ENCODE assay signal across 9 cellular contexts in the genomic region with DNA sequence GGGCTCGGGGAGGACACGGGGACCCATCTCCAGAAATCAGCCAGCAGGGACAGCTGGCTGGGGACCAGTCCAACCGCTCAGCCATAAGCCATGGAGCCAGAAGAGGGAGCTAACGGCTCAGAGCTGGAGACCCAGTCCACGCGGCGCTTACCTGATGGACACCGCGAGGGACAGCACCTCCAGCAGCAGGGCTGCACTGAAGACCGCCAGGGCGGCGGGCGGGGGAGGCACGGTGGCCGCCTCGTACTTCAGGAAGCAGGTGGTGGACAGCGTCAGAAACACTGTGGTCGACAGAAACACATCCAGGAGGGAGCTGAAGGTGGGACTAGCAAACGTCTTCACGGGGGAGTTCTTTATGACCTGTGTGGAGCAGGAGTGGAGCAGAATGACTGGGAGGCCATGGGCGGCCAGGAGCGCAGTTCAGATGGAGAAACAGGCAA.
DNase-seq lines count a peak whose midpoint lies in the region; ATAC-seq, FAIRE-seq and TF ChIP-seq lines count a peak whose summit lies in the region.
"Had no signal": no experiment of that assay in that cellular context is flagged by ENCODE, and none has a peak within 500 bp of the region (broad histone marks: within the 10 kb centered on the region; RNA-seq: fewer than 3 reads in every experiment).

No MANE protein-coding gene starts in this region.

- TF ChIP-seq CTCF in AG04450 (IDR thresholded peaks at IDR 0.05; ENCODE audit: low read depth, low read length) (peak; percentile 76), OCI-LY1 (IDR thresholded peaks at IDR 0.05; ENCODE audit: low read length) (peak; percentile 46)

- CTCF ChIA-PET in AG04450 (lab: Charles Lee), result interaction anchor here (0.7 to 2.3 kb wide), 14 partner anchors 12 to 271 kb away, joined by 3 to 10 read pairs (median 4); partner anchors contain the start of gene ADCY9

- TF ChIP-seq POLR2A in H54 (IDR thresholded peaks at IDR 0.05; ENCODE audit: low read depth, low read length), result no peak

- no peaks in the 10 kb centered on the region for H3K36me3 ChIP-seq in OCI-LY1 (ENCODE audit: insufficient read depth, low read length)

- no peak for DNase-seq in AG04450 (ENCODE audit: low read depth, low spot score)
- DNase-seq in H54 (ENCODE audit: insufficient read length, low spot score), result peak; percentile 38
- DNase-seq in activated naive CD4-positive, alpha-beta T cell treated with anti-CD3 and anti-CD28 coated beads, Interleukin-2, amount 50 U/mL, for 16 hours, result peak; percentile 56
- peak; percentile 16 to 82 (median 58) for DNase-seq in head of caudate nucleus
- DNase-seq in posterior cingulate gyrus, result peak; percentile 40 to 95 (median 74)
- no peak for DNase-seq in SKM-1 treated with dmso at 0.1 percent for 144 hours (lab: John Stamatoyannopoulos, UW; ENCODE audit: unreplicated experiment)

- intact Hi-C loops in head of caudate nucleus (cut with DNase I) (no loop called here), posterior cingulate gyrus (cut with DNase I) (loop anchor here (5.0 to 10.0 kb wide), 2 partner anchors 269 to 342 kb away; no protein-coding TSS in a partner anchor)

- POLR2A ChIA-PET in AG04450 (lab: Yijun Ruan, JAX), result interaction anchor here (0.7 to 1.5 kb wide), 4 partner anchors 44 to 271 kb away, joined by 3 to 4 read pairs (median 3); no protein-coding TSS in a partner anchor

- no peaks in the 10 kb centered on the region for H3F3A ChIP-seq in OCI-LY1 (ENCODE audit: insufficient read depth, low read length)

- H3K4me1 ChIP-seq in OCI-LY1 (ENCODE audit: insufficient read depth, low read length, severe bottlenecking), result no peaks in the 10 kb centered on the region

- H2AFZ ChIP-seq in OCI-LY1 (ENCODE audit: low read length), result no peak overlapping the region

- no peak for ATAC-seq in GM19455 (IDR thresholded peaks at IDR 0.05; ENCODE audit: unreplicated experiment)

- H3K27ac ChIP-seq in AG04450 (ENCODE audit: low read depth, low read length) (no peak overlapping the region), OCI-LY1 (ENCODE audit: low read depth, low read length, poor library complexity, severe bottlenecking) (no peak overlapping the region)

- no peak for FAIRE-seq in H54 (lab: Jason Lieb, UNC)
- FAIRE-seq: endometrium had no signal

- H3K9me3 ChIP-seq in AG04450 (ENCODE audit: control insufficient read depth, insufficient read depth, low read length) (no peaks in the 10 kb centered on the region; the same call in 1 of the 2 replicates), OCI-LY1 (ENCODE audit: low read length) (no peaks in the 10 kb centered on the region)

- H3K4me2 ChIP-seq in OCI-LY1 (ENCODE audit: low read length), result no peak overlapping the region

- H4K20me1 ChIP-seq in OCI-LY1 (ENCODE audit: insufficient read depth, low read length), result no peaks in the 10 kb centered on the region

- H3K27me3 ChIP-seq in AG04450 (ENCODE audit: control insufficient read depth, insufficient read depth, low read length) (no peaks in the 10 kb centered on the region), OCI-LY1 (ENCODE audit: insufficient read depth, low read length) (no peaks in the 10 kb centered on the region; the same call in 1 of the 2 replicates)

- H3K4me3 ChIP-seq in AG04450 (ENCODE audit: low read depth, low read length) (no peak overlapping the region), OCI-LY1 (ENCODE audit: low read depth, low read length, poor library complexity, severe bottlenecking) (no peak overlapping the region)

- no peaks in the 10 kb centered on the region for H3K79me2 ChIP-seq in OCI-LY1 (ENCODE audit: insufficient read depth, low read length)

- H3K9ac ChIP-seq in OCI-LY1 (ENCODE audit: low read length), result no peak overlapping the region

- H3K9me2 ChIP-seq in OCI-LY1 (ENCODE audit: low read depth, low read length), result no peaks in the 10 kb centered on the region

Comparison
In these comparisons a context has a peak if more than half of its experiments do, and no peak if none do; other contexts are left out.
1. DNase-seq: peak in H54 (single experiment), activated naive CD4-positive, alpha-beta T cell treated with anti-CD3 and anti-CD28 coated beads, Interleukin-2, amount 50 U/mL, for 16 hours (single experiment), head of caudate nucleus (42 of 42) and posterior cingulate gyrus (10 of 10); none in AG04450 (single experiment) and SKM-1 treated with dmso at 0.1 percent for 144 hours (single experiment).